In genomic region chr4:5998333-5998936, GRCh38 we compare ENCODE assay signal across 8 cellular contexts. TPM values are rescaled to one million over a fixed set of nuclear protein-coding genes. Genes with fewer than 3 reads are reported as not detected.
DNase-seq lines count a peak whose midpoint lies in the region; ATAC-seq, FAIRE-seq and TF ChIP-seq lines count a peak whose summit lies in the region.

No MANE protein-coding gene starts in this region.

- no peak overlapping the region for H4K91ac ChIP-seq in IMR-90 (ENCODE audit: insufficient read depth, low read depth, low read length)

- no peak overlapping the region for H4K5ac ChIP-seq in IMR-90 (ENCODE audit: low read depth, low read length)

- dilution Hi-C loops in IMR-90 (cut with HindIII; ENCODE audit: low sequenced_read_pairs, unreplicated experiment) = no loop called here

- in situ Hi-C loops in IMR-90 (cut with MboI; ENCODE audit: low sequenced_read_pairs) = loop anchor here (10.0 kb wide), 1 partner anchor 326 kb away; no protein-coding TSS in a partner anchor

- H3K4ac ChIP-seq in IMR-90 (ENCODE audit: low read depth, low read length) = no peak overlapping the region

- H3K9me3 Mint-ChIP-seq in activated naive CD8-positive, alpha-beta T cell treated with anti-CD3 and anti-CD28 coated beads for 36 hours = no peaks in the 10 kb centered on the region

- H3K4me1 ChIP-seq in IMR-90 (ENCODE audit: control insufficient read depth, insufficient read depth, low read length) (no peaks in the 10 kb centered on the region), prostate gland (replicated peaks) (no peaks in the 10 kb centered on the region)

- no peak overlapping the region for H3K27ac ChIP-seq in IMR-90 (ENCODE audit: insufficient read depth, low read length)
- H3K27ac ChIP-seq in prostate gland = no peak overlapping the region

- no peak overlapping the region for H3K18ac ChIP-seq in IMR-90 (ENCODE audit: low read depth, low read length)

- no peak overlapping the region for H2BK5ac ChIP-seq in IMR-90 (ENCODE audit: low read depth, low read length, poor library complexity, severe bottlenecking)

- no peak overlapping the region for H3K4me3 Mint-ChIP-seq in activated naive CD8-positive, alpha-beta T cell treated with anti-CD3 and anti-CD28 coated beads for 36 hours

- no peaks in the 10 kb centered on the region for H3K79me1 ChIP-seq in IMR-90 (ENCODE audit: low read depth in 1 of 2, low read length in 2 of 2)

- no peak overlapping the region for H3K4me2 ChIP-seq in IMR-90 (ENCODE audit: low read depth, low read length)

- H3K36me3 Mint-ChIP-seq in activated naive CD8-positive, alpha-beta T cell treated with anti-CD3 and anti-CD28 coated beads for 36 hours = no peaks in the 10 kb centered on the region

- 13% methylated on average over 4 of the region's 9 CpGs; no CpG with 5 or more reads in 1 of the 2 experiments for WGBS in IMR-90 (ENCODE audit: extremely low coverage in 2 of 2, insufficient read length in 1 of 2), 2 experiments
- 5% methylated on average over 9 of the region's 9 CpGs for WGBS in prostate gland

- FAIRE-seq in D721Med (lab: Jason Lieb, UNC) = no peak

- peak; percentile 66 for DNase-seq in D721Med (ENCODE audit: insufficient read length, low spot score)
- peak; percentile 61 for DNase-seq in IMR-90
- DNase-seq in RPMI7951 (ENCODE audit: low read depth) = peak; percentile 42
- DNase-seq in activated naive CD8-positive, alpha-beta T cell treated with anti-CD3 and anti-CD28 coated beads for 36 hours = peak; percentile 35
- DNase-seq in cardiac septum (ENCODE audit: low spot score) = peak; percentile 77
- peak; percentile 61 for DNase-seq in prostate gland (ENCODE audit: low spot score)
- no peak for DNase-seq in NCI-H226

- POLR2A ChIA-PET in IMR-90 (lab: Charles Lee; ENCODE audit: unreplicated experiment) = no interaction called here

- H3K9me3 ChIP-seq in IMR-90 (ENCODE audit: control insufficient read depth, insufficient read depth, low read length) (no peaks in the 10 kb centered on the region), prostate gland (no peaks in the 10 kb centered on the region)

- H2BK20ac ChIP-seq in IMR-90 (ENCODE audit: low read depth, low read length) = no peak overlapping the region

- peaks cover 3% of the 10 kb centered on the region for H3K4me1 Mint-ChIP-seq in activated naive CD8-positive, alpha-beta T cell treated with anti-CD3 and anti-CD28 coated beads for 36 hours

- H3K36me3 ChIP-seq in IMR-90 (ENCODE audit: control insufficient read depth, insufficient read depth, low read length) (no peaks in the 10 kb centered on the region), prostate gland (no peaks in the 10 kb centered on the region)

- TF ChIP-seq POLR2A in IMR-90 (IDR thresholded peaks at IDR 0.05; ENCODE audit: low read depth, low read length) (no peak), prostate gland (IDR thresholded peaks at IDR 0.05) (no peak)

- no TSS peak for BruUV-seq in IMR-90 (replicated peaks; lab: Mats Ljungman, UMichigan)

- H3K27me3 Mint-ChIP-seq in activated naive CD8-positive, alpha-beta T cell treated with anti-CD3 and anti-CD28 coated beads for 36 hours = peaks cover 8% of the 10 kb centered on the region

- TF ChIP-seq CTCF in D721Med (IDR thresholded peaks at IDR 0.05; ENCODE audit: insufficient read depth, missing control alignments) (peak; percentile 83), IMR-90 (conservative IDR thresholded peaks at IDR 0.05; ENCODE audit: low read depth, low read length) (peak; percentile 81), prostate gland (IDR thresholded peaks at IDR 0.05) (peak; percentile 71 to 90 (median 84))

- H2AFZ ChIP-seq in IMR-90 (replicated peaks; ENCODE audit: low read length, poor library complexity) = no peak overlapping the region

- H3K4me3 ChIP-seq in IMR-90 (ENCODE audit: insufficient read depth, low read depth, low read length) = no peak overlapping the region
- no peak overlapping the region for H3K4me3 ChIP-seq in prostate gland

- H3K56ac ChIP-seq in IMR-90 (ENCODE audit: extremely low read depth, insufficient read depth, low read length) = no peak overlapping the region

- ATAC-seq in GM19455 (IDR thresholded peaks at IDR 0.05; ENCODE audit: unreplicated experiment) (peak; percentile 79), IMR-90 (ENCODE audit: low read depth) (peak; percentile 98)

- H2BK120ac ChIP-seq in IMR-90 (ENCODE audit: low read depth, low read length) = no peak overlapping the region

- peak; percentile 63 for TF ChIP-seq RAD21 in IMR-90 (IDR thresholded peaks at IDR 0.05; ENCODE audit: low read length)

- CTCF ChIA-PET in IMR-90 (lab: Yijun Ruan, JAX) = interaction anchor here (0.6 to 1.7 kb wide), 11 partner anchors 10 to 359 kb away, joined by 3 to 10 read pairs (median 5); no protein-coding TSS in a partner anchor

- H4K20me1 ChIP-seq in IMR-90 (ENCODE audit: insufficient read depth, low read length) = no peaks in the 10 kb centered on the region

- no peak overlapping the region for H2AK5ac ChIP-seq in IMR-90 (ENCODE audit: low read depth, low read length)

- H3K23ac ChIP-seq in IMR-90 (ENCODE audit: low read depth, low read length) = no peak overlapping the region

- intact Hi-C loops in IMR-90 (cut with micrococcal nuclease) (loop anchor here (1.0 kb wide), 1 partner anchor 329 kb away; no protein-coding TSS in a partner anchor), cardiac septum (cut with DNase I) (loop anchor here (5.0 kb wide), 2 partner anchors 89 to 329 kb away; no protein-coding TSS in a partner anchor), prostate gland (cut with DNase I) (loop anchor here (5.0 kb wide), 2 partner anchors 89 to 329 kb away; no protein-coding TSS in a partner anchor)

- H3K27me3 ChIP-seq in IMR-90 (ENCODE audit: control insufficient read depth, insufficient read depth, low read length) (no peaks in the 10 kb centered on the region; the same call in 1 of the 2 replicates), prostate gland (replicated peaks; ENCODE audit: insufficient read depth) (no peaks in the 10 kb centered on the region)

- no peak overlapping the region for H3K14ac ChIP-seq in IMR-90 (replicated peaks; ENCODE audit: low read depth, low read length)

- H2BK15ac ChIP-seq in IMR-90 (ENCODE audit: low read depth, low read length) = no peak overlapping the region

- no peaks in the 10 kb centered on the region for H3K9me1 ChIP-seq in IMR-90 (ENCODE audit: insufficient read depth, low read length)

- H4K8ac ChIP-seq in IMR-90 (ENCODE audit: low read depth in 2 of 2, low read length in 2 of 2) = no peak overlapping the region

- H3K9ac ChIP-seq in IMR-90 (ENCODE audit: low read depth, low read length) = no peak overlapping the region

- H2AK9ac ChIP-seq in IMR-90 (replicated peaks; ENCODE audit: low read depth, low read length, poor library complexity) = no peak overlapping the region

- H3K27ac Mint-ChIP-seq in activated naive CD8-positive, alpha-beta T cell treated with anti-CD3 and anti-CD28 coated beads for 36 hours = no peak overlapping the region

TF ChIP-seq in IMR-90, 13 proteins besides CTCF, POLR2A, EP300 and RAD21:
- TF ChIP-seq USF2 (IDR thresholded peaks at IDR 0.05; ENCODE audit: low read depth, low read length) (no peak), SMC3 (IDR thresholded peaks at IDR 0.05; ENCODE audit: low read depth, low read length) (peak; percentile 26; the same call in 1 of the 2 replicates), FOS (IDR thresholded peaks at IDR 0.05; ENCODE audit: low read depth, low read length) (no peak), RFX5 (IDR thresholded peaks at IDR 0.05; ENCODE audit: low read depth, low read length) (peak; percentile 69)

RNA-seq across cellular contexts. Expression of gene C4orf50, which starts 19.8 kb away (rescaled TPM):
- total RNA-seq in IMR-90 (2012; rRNA removed) (not detected in 2 replicates), cardiac septum (0.03 TPM), prostate gland (1 to 10 TPM in 1 of 2 donors, under 1 TPM in 1; 0.87 to 2.8 TPM)
- polyA plus RNA-seq in IMR-90 (2012; rRNA removed) = not detected in 2 replicates
- not detected in 2 replicates for polyA plus RNA-seq in IMR-90 (2012; cell fraction: cytosol; rRNA removed)
- not detected in 2 replicates for polyA plus RNA-seq in IMR-90 (2012; cell fraction: nucleus; rRNA removed; ENCODE audit: low replicate concordance)
- not detected in 2 replicates for total RNA-seq in RPMI7951 (2014; rRNA removed; shearing (Covaris generic))
- total RNA-seq in activated naive CD8-positive, alpha-beta T cell treated with anti-CD3 and anti-CD28 coated beads for 36 hours = not detected
